8 cellular contexts compared by ENCODE assay signal in the genomic region with DNA sequence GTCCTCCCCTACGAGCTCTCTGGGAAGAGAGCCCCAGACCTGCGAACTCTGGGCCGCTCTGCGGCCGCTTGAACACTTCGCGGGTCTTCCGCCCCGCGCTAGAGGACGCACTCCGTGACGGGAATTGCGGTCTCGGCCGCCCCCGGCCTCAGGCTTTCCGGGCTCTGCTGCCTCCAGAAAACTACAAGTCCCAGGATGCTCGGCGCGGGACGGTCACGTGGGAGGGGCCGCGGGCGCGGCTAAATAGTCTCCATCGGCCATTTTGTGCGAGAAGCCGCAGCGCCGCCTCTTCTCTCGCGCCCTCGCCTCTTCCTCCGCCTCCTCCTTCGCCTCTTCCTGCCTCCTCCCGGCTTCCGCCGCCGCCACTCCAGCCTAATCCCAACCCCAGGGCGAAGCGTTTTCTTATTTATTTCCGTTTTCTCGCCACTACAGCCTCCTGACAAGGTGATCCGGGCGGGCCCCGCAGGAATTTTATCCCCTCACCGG. TPM values are rescaled to one million over a fixed set of nuclear protein-coding genes. Genes with fewer than 3 reads are reported as not detected.
DNase-seq lines count a peak whose midpoint lies in the region; ATAC-seq and TF ChIP-seq lines count a peak whose summit lies in the region.

A gene (plus strand): TSS at position 269 of the 486 bp plus-strand sequence. CDS start 235 bp downstream, outside the sequence.

- peaks cover 36% of the 10 kb centered on the region for H3K4me1 ChIP-seq in OCI-LY7 (ENCODE audit: insufficient read depth, low read length, poor library complexity, severe bottlenecking)
- H3K4me1 ChIP-seq in mucosa of descending colon (ENCODE audit: low read depth): peaks cover 13% of the 10 kb centered on the region

- no peaks in the 10 kb centered on the region for H3K9me2 ChIP-seq in OCI-LY7 (ENCODE audit: insufficient read depth, low read length)

- H2AFZ ChIP-seq in OCI-LY7 (ENCODE audit: low read length): peak within 1 kb of the TSS; percentile 98

- H3K79me2 ChIP-seq in OCI-LY7 (ENCODE audit: insufficient read depth, low read depth, low read length): peaks cover 29% of the 10 kb centered on the region

- BruUV-seq in OCI-LY7 (replicated peaks; lab: Mats Ljungman, UMichigan): no TSS peak

- CTCF ChIA-PET in OCI-LY7 (lab: Charles Lee; ENCODE audit: unreplicated experiment): interaction anchor here (1.0 to 1.1 kb wide), 2 partner anchors 18 to 114 kb away, joined by 3 read pairs; no protein-coding TSS in a partner anchor

- POLR2A ChIA-PET in OCI-LY7 (lab: Charles Lee): interaction anchor here (0.6 to 2.2 kb wide), 4 partner anchors 8 to 215 kb away, joined by 4 to 8 read pairs (median 5); a partner anchor contains a TSS

- H3K4me3 ChIP-seq in OCI-LY7 (ENCODE audit: low read depth, low read length, poor library complexity, severe bottlenecking) (peak within 1 kb of the TSS; percentile 76), epithelial cell of esophagus (ENCODE audit: low read length) (peak within 1 kb of the TSS; percentile 60), mucosa of descending colon (peak within 1 kb of the TSS; percentile 94)

- peaks cover 5% of the 10 kb centered on the region; the same call in 1 of the 2 replicates for H4K20me1 ChIP-seq in OCI-LY7 (ENCODE audit: insufficient read depth, low read length)

- DNase-seq in DMS 273 treated with DMSO at 0.1 percent for 48 hours (lab: John Stamatoyannopoulos, UW) (peak; percentile 79), HuH-7.5 (ENCODE audit: low spot score) (peak; percentile 77), OCI-LY7 (ENCODE audit: low spot score) (peak; percentile 97), activated T-cell treated with anti-CD3 and anti-CD28 coated beads for 24 hours (ENCODE audit: low read depth) (peak; percentile 98), epithelial cell of esophagus (ENCODE audit: low read depth) (peak; percentile 98), mucosa of descending colon (peak; percentile 99 to 100 (median 99))
- DNase-seq in stimulated activated CD8-positive, alpha-beta memory T cell treated with anti-CD3 and anti-CD28 coated beads, Interleukin-4, amount 100 ng/mL, for 48 hours: peak; percentile 99

- intact Hi-C loops in OCI-LY7 (cut with micrococcal nuclease; ENCODE audit: unreplicated experiment) (loop anchor here (2.0 to 5.0 kb wide), 2 partner anchors 143 to 218 kb away; no protein-coding TSS in a partner anchor), mucosa of descending colon (cut with DNase I, micrococcal nuclease) (no loop called here)

- ATAC-seq in GM21515 (IDR thresholded peaks at IDR 0.05; ENCODE audit: unreplicated experiment): peak; percentile 96
- peak; percentile 96 for ATAC-seq in mucosa of descending colon

- H3K27ac ChIP-seq in OCI-LY7 (ENCODE audit: low read depth, low read length, poor library complexity, severe bottlenecking): peak within 1 kb of the TSS; percentile 50

- H3K4me2 ChIP-seq in OCI-LY7 (ENCODE audit: low read length): peak within 1 kb of the TSS; percentile 79

- H3K36me3 ChIP-seq in OCI-LY7 (ENCODE audit: insufficient read depth, low read length) (peaks cover 38% of the 10 kb centered on the region), mucosa of descending colon (ENCODE audit: low read depth) (no peaks in the 10 kb centered on the region)

- TF ChIP-seq CTCF in OCI-LY7 (conservative IDR thresholded peaks at IDR 0.05; ENCODE audit: low read length) (peak; percentile 86), epithelial cell of esophagus (IDR thresholded peaks at IDR 0.05; ENCODE audit: insufficient read depth, low read depth, low read length, missing control alignments) (peak; percentile 85), mucosa of descending colon (IDR thresholded peaks at IDR 0.05) (peak; percentile 95)

- H3K9me3 ChIP-seq in OCI-LY7 (ENCODE audit: low read length): no peaks in the 10 kb centered on the region
- no peaks in the 10 kb centered on the region for H3K9me3 ChIP-seq in mucosa of descending colon

RNA-seq across cellular contexts. Expression of the gene that starts here (rescaled TPM):
- 14.0 and 14.5 TPM in 2 replicates for total RNA-seq in OCI-LY7 (2014; rRNA removed; shearing (Covaris generic))
- total RNA-seq in OCI-LY7 (2022) (65.0 and 71.0 TPM in 2 replicates), mucosa of descending colon (10 to 100 TPM; 37.3 to 62.7 (median 41.3) TPM)

Comparison
In these comparisons a context has a peak if more than half of its experiments do, and no peak if none do; other contexts are left out.
1. Peak in every context shown above with its lines: DNase-seq, ATAC-seq, H3K4me3 ChIP-seq and H3K27ac ChIP-seq.